In genomic region chr2:25042321-25043240, GRCh38 we compare ENCODE assay signal across 8 cellular contexts. TPM values are rescaled to one million over a fixed set of nuclear protein-coding genes. Genes with fewer than 3 reads are reported as not detected.
DNase-seq lines count a peak whose midpoint lies in the region; ATAC-seq, FAIRE-seq and TF ChIP-seq lines count a peak whose summit lies in the region.

No MANE protein-coding gene starts in this region.

- CTCF ChIA-PET in AG04450 (lab: Charles Lee): interaction anchor here (0.6 to 1.3 kb wide), 2 partner anchors 30 to 86 kb away, joined by 4 to 5 read pairs; no protein-coding TSS in a partner anchor
- CTCF ChIA-PET in activated CD4-positive, alpha-beta memory T cell treated with anti-CD3 and anti-CD28 coated beads for 36 hours (lab: Charles Lee): interaction anchor here (1.6 to 1.9 kb wide), 2 partner anchors 67 to 68 kb away, joined by 10 to 12 read pairs; no protein-coding TSS in a partner anchor

- peak overlapping the region; percentile 75 to 95 (median 86) for H3K4me3 Mint-ChIP-seq in IgD-negative memory B cell
- peak overlapping the region; percentile 73 for H3K4me3 Mint-ChIP-seq in activated CD4-positive, alpha-beta memory T cell treated with anti-CD3 and anti-CD28 coated beads for 36 hours

- H3K9me3 ChIP-seq in AG04450 (ENCODE audit: control insufficient read depth, insufficient read depth, low read length) (no peaks in the 10 kb centered on the region), muscle layer of duodenum (ENCODE audit: control insufficient read depth in 1 of 2, low read length in 2 of 2) (no peaks in the 10 kb centered on the region)

- H3K9me3 Mint-ChIP-seq in IgD-negative memory B cell: no peaks in the 10 kb centered on the region
- H3K9me3 Mint-ChIP-seq in activated CD4-positive, alpha-beta memory T cell treated with anti-CD3 and anti-CD28 coated beads for 36 hours: no peaks in the 10 kb centered on the region

- DNase-seq in AG04450 (ENCODE audit: low read depth, low spot score) (no peak), urothelium cell line (ENCODE audit: low spot score) (peak; percentile 67)
- DNase-seq in activated CD4-positive, alpha-beta memory T cell treated with anti-CD3 and anti-CD28 coated beads for 36 hours: peak; percentile 21

- FAIRE-seq in urothelium cell line (lab: Jason Lieb, UNC): peak; percentile 13

- intact Hi-C loops in activated CD4-positive, alpha-beta memory T cell treated with anti-CD3 and anti-CD28 coated beads for 36 hours (cut with micrococcal nuclease): loop anchor here (1.0 to 10.0 kb wide), 5 partner anchors 62 to 1305 kb away; partner anchors contain the start of genes ADCY3, ADGRF3 and SELENOI

- H3K4me1 ChIP-seq in muscle layer of duodenum (ENCODE audit: control insufficient read depth in 1 of 2, insufficient read depth in 2 of 2, low read length in 2 of 2): peaks cover 4 to 24% of the 10 kb centered on the region in 2 donors

- ATAC-seq in GM18517 (IDR thresholded peaks at IDR 0.05; ENCODE audit: unreplicated experiment) (peak; percentile 26), esophagus mucosa (peak; percentile 8), HG03097 (IDR thresholded peaks at IDR 0.05; ENCODE audit: low FRiP score, unreplicated experiment) (no peak)

- no peak overlapping the region for H3K27ac ChIP-seq in AG04450 (ENCODE audit: low read depth, low read length)
- no peak overlapping the region for H3K27ac ChIP-seq in muscle layer of duodenum (ENCODE audit: low read length)

- H3K4me1 Mint-ChIP-seq in IgD-negative memory B cell: peaks cover 15 to 18% (median 17%) of the 10 kb centered on the region in 3 donors
- H3K4me1 Mint-ChIP-seq in activated CD4-positive, alpha-beta memory T cell treated with anti-CD3 and anti-CD28 coated beads for 36 hours (ENCODE audit: low read depth): peaks cover 30% of the 10 kb centered on the region

- no peaks in the 10 kb centered on the region for H3K36me3 Mint-ChIP-seq in IgD-negative memory B cell
- no peaks in the 10 kb centered on the region for H3K36me3 Mint-ChIP-seq in activated CD4-positive, alpha-beta memory T cell treated with anti-CD3 and anti-CD28 coated beads for 36 hours

- peaks cover 39% of the 10 kb centered on the region for H3K27me3 Mint-ChIP-seq in IgD-negative memory B cell
- peaks cover 41% of the 10 kb centered on the region for H3K27me3 Mint-ChIP-seq in activated CD4-positive, alpha-beta memory T cell treated with anti-CD3 and anti-CD28 coated beads for 36 hours

- H3K4me3 ChIP-seq in AG04450 (ENCODE audit: low read depth, low read length) (peak overlapping the region; percentile 63), muscle layer of duodenum (ENCODE audit: low read depth in 1 of 2, low read length in 2 of 2) (peak overlapping the region; percentile 54 to 89)

- H3K27ac Mint-ChIP-seq in IgD-negative memory B cell: no peak overlapping the region
- no peak overlapping the region for H3K27ac Mint-ChIP-seq in activated CD4-positive, alpha-beta memory T cell treated with anti-CD3 and anti-CD28 coated beads for 36 hours

- no peaks in the 10 kb centered on the region for H3K36me3 ChIP-seq in muscle layer of duodenum (ENCODE audit: control insufficient read depth in 1 of 2, insufficient read depth in 2 of 2, low read length in 2 of 2)

- POLR2A ChIA-PET in AG04450 (lab: Yijun Ruan, JAX): no interaction called here
- POLR2A ChIA-PET in activated CD4-positive, alpha-beta memory T cell treated with anti-CD3 and anti-CD28 coated beads for 36 hours (lab: Charles Lee): no interaction called here

- H3K27me3 ChIP-seq in AG04450 (ENCODE audit: control insufficient read depth, insufficient read depth, low read length): peaks cover 26% of the 10 kb centered on the region
- peaks cover 10% of the 10 kb centered on the region for H3K27me3 ChIP-seq in muscle layer of duodenum (ENCODE audit: low read depth, low read length)

- TF ChIP-seq CTCF in AG04450 (IDR thresholded peaks at IDR 0.05; ENCODE audit: low read depth, low read length): no peak

RNA-seq across cellular contexts. Expression of gene EFR3B, which starts 0.7 kb away (rescaled TPM):
- polyA plus RNA-seq in AG04450 (2011; rRNA removed) (0.09 and 0.14 TPM in 2 replicates), IgD-negative memory B cell (0.04 TPM)
- 0.64 and 0.70 TPM in 2 replicates for polyA minus RNA-seq in AG04450 (2011; rRNA and poly(A)+ RNA removed)
- 1 to 10 TPM; 1.5 TPM for total RNA-seq in activated CD4-positive, alpha-beta memory T cell treated with anti-CD3 and anti-CD28 coated beads for 36 hours
- total RNA-seq in esophagus mucosa: 0.48 TPM
